Comparison of ENCODE assay signal across 18 cellular contexts in the genomic region with DNA sequence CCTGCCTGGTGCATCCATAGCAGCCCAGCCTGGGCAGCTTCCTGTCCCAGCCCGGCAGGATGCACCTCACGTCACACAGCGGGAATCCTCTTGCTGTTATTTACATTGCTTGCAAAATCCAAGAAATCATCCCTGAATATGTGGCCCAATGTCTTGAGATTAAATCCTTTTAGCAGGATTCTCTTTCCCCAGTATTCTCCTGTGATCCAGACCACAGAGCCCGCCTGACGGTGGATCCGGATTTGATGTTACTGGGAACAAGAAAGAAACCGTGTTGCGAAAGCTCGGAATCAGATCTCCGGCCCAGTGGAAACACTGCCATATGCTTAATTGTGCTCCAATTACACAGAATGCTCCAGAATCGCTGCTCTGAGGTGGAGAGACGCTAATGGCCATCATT. TPM values are rescaled to one million over a fixed set of nuclear protein-coding genes. Genes with fewer than 3 reads are reported as not detected.
DNase-seq lines count a peak whose midpoint lies in the region; ATAC-seq and TF ChIP-seq lines count a peak whose summit lies in the region.
"Had no signal": no experiment of that assay in that cellular context is flagged by ENCODE, and none has a peak within 500 bp of the region (broad histone marks: within the 10 kb centered on the region; RNA-seq: fewer than 3 reads in every experiment).

No MANE protein-coding gene starts in this region.

- H3K36me3 ChIP-seq in suprapubic skin, result peaks cover 4% of the 10 kb centered on the region

- H3K4me1 ChIP-seq in suprapubic skin, result no peaks in the 10 kb centered on the region
- H3K4me1 ChIP-seq: A549 had no signal

- TF ChIP-seq CTCF in suprapubic skin (IDR thresholded peaks at IDR 0.05), result no peak

- H3K27ac ChIP-seq in suprapubic skin, result no peak overlapping the region
- H3K27ac ChIP-seq: A549 had no signal

- H3K27ac Mint-ChIP-seq in T-helper 17 cell, result peak overlapping the region; percentile 17
- H3K27ac Mint-ChIP-seq: GM23338 had no signal

- WGBS in suprapubic skin, result 89% methylated on average over 12 of the region's 12 CpGs

- H3K36me3 Mint-ChIP-seq in T-helper 17 cell (ENCODE audit: low read depth), result peaks cover 9% of the 10 kb centered on the region

- H3K9me3 ChIP-seq in T-helper 17 cell (ENCODE audit: control insufficient read depth, low read length, poor library complexity, severe bottlenecking) (no peaks in the 10 kb centered on the region), suprapubic skin (no peaks in the 10 kb centered on the region)
- H3K9me3 ChIP-seq: A549, Caco-2 had no signal

- H3K27me3 Mint-ChIP-seq in T-helper 17 cell, result no peaks in the 10 kb centered on the region
- H3K27me3 Mint-ChIP-seq: CD8-positive, alpha-beta memory T cell had no signal

- peaks cover 2% of the 10 kb centered on the region for H3K4me1 Mint-ChIP-seq in T-helper 17 cell
- H3K4me1 Mint-ChIP-seq: CD14-positive monocyte; CD8-positive, alpha-beta memory T cell had no signal

- ATAC-seq in T-helper 17 cell, result no peak
- no peak for ATAC-seq in GM19467 (IDR thresholded peaks at IDR 0.05; ENCODE audit: unreplicated experiment)
- ATAC-seq: A549, GM23338 had no signal

- TF ChIP-seq POLR2A in suprapubic skin (IDR thresholded peaks at IDR 0.05), result no peak

- no peaks in the 10 kb centered on the region for H3K27me3 ChIP-seq in suprapubic skin

- H3K4me3 ChIP-seq in suprapubic skin, result no peak overlapping the region
- H3K4me3 ChIP-seq: A549, GM23338 had no signal

- H3K4me3 Mint-ChIP-seq in T-helper 17 cell, result no peak overlapping the region
- H3K4me3 Mint-ChIP-seq: CD14-positive monocyte; CD8-positive, alpha-beta memory T cell; GM23338; H9 had no signal

- no peak for TF ChIP-seq EP300 in suprapubic skin (IDR thresholded peaks at IDR 0.05)

- DNase-seq in T-helper 17 cell (no peak), ecto neural progenitor cell (ENCODE audit: low spot score) (peak; percentile 29), fibroblast of peridontal ligament (ENCODE audit: extremely low read depth) (peak; percentile 49), suprapubic skin (ENCODE audit: low spot score in 2 of 2) (peak; percentile 35 to 64), NCI-H774 (lab: John Stamatoyannopoulos, UW) (no peak), NCI-H1694 treated with DMSO at 0.1 percent for 48 hours (lab: John Stamatoyannopoulos, UW) (no peak)
- no peak for DNase-seq in activated CD4-positive, alpha-beta T cell treated with anti-CD3 and anti-CD28 coated beads, Interleukin-2, amount 50 U/mL, for 48 hours
- DNase-seq: Caco-2; CD8-positive, alpha-beta memory T cell; DMS53; GF-D8; H9; IMR-90 had no signal

RNA-seq across cellular contexts. Expression of a gene that starts 37.7 kb away (rescaled TPM):
- under 1 TPM; 0.40 to 0.42 TPM for total RNA-seq in T-helper 17 cell
- 1 to 10 TPM; 1.7 to 6.5 (median 4.1) TPM for total RNA-seq in suprapubic skin
- total RNA-seq: HT-29 had no signal

Comparison
In these comparisons a context has a peak if more than half of its experiments do, and no peak if none do; other contexts are left out.
1. DNase-seq: peak in ecto neural progenitor cell (single experiment), fibroblast of peridontal ligament (single experiment) and suprapubic skin (2 of 2); none in T-helper 17 cell (0 of 3), NCI-H774 (single experiment), activated CD4-positive, alpha-beta T cell treated with anti-CD3 and anti-CD28 coated beads, Interleukin-2, amount 50 U/mL, for 48 hours (0 of 2) and NCI-H1694 treated with DMSO at 0.1 percent for 48 hours (single experiment).